Comparison of ENCODE assay signal across 36 cellular contexts in genomic region chr11:110389946-110390345, GRCh38.
"Had no signal": no experiment of that assay in that cellular context is flagged by ENCODE, and none has a peak within 500 bp of the region (broad histone marks: within the 10 kb centered on the region; RNA-seq: fewer than 3 reads in every experiment).

No MANE protein-coding gene starts in this region.

- H3K4me1 ChIP-seq: body of pancreas, breast epithelium had no signal

- FAIRE-seq: astrocyte, TTC549 had no signal

- H3K4me3 ChIP-seq: adrenal gland, body of pancreas, breast epithelium had no signal

- H3K27me3 ChIP-seq: adrenal gland, body of pancreas, brain microvascular endothelial cell, breast epithelium had no signal

- DNase-seq: activated B cell treated with CpG ODN at 0.5 μM for 24 hours; activated CD4-positive, alpha-beta memory T cell treated with anti-CD3 and anti-CD28 coated beads for 36 hours; activated CD4-positive, alpha-beta T cell treated with anti-CD3 and anti-CD28 coated beads for 4 hours; activated CD4-positive, alpha-beta T cell treated with anti-CD3 and anti-CD28 coated beads, Interleukin-2, amount 10 ng/mL, durations not matched to agents 24 days and 14 days; activated CD4-positive, alpha-beta T cell treated with anti-CD3 and anti-CD28 coated beads, Interleukin-2, amount 50 U/mL, for 1 hour; activated CD4-positive, alpha-beta T cell treated with anti-CD3 and anti-CD28 coated beads, Interleukin-2, amount 50 U/mL, for 4 hours; activated CD4-positive, CD25-positive, alpha-beta regulatory T cell treated with anti-CD3 and anti-CD28 coated beads, Interleukin-2, amount 50 U/mL, for 72 hours; activated CD8-positive, alpha-beta memory T cell treated with anti-CD3 and anti-CD28 coated beads, Interleukin-2, amount 50 U/mL, for 4 hours; activated CD8-positive, alpha-beta T cell treated with anti-CD3 and anti-CD28 coated beads for 36 hours; activated effector memory CD4-positive, alpha-beta T cell treated with anti-CD3 and anti-CD28 coated beads, Interleukin-2, amount 50 U/mL, for 16 hours; activated gamma-delta T cell treated with Interleukin-2 at 50 U/mL for 16 hours; activated naive CD4-positive, alpha-beta T cell; activated naive CD4-positive, alpha-beta T cell treated with anti-CD3 and anti-CD28 coated beads for 36 hours; activated naive CD4-positive, alpha-beta T cell treated with anti-CD3 and anti-CD28 coated beads, Interleukin-2, amount 50 U/mL, for 16 hours; activated naive CD8-positive, alpha-beta T cell treated with anti-CD3 and anti-CD28 coated beads for 36 hours; activated T-cell treated with anti-CD3 and anti-CD28 coated beads for 4 hours; activated T-cell treated with anti-CD3 and anti-CD28 coated beads, Interleukin-2, amount 50 U/mL, for 24 hours; activated T-cell treated with anti-CD3 and anti-CD28 coated beads, Interleukin-2, amount 50 U/mL, for 48 hours; adrenal gland; amniotic stem cell; aorta; body of pancreas; brain microvascular endothelial cell; central memory CD4-positive, alpha-beta T cell; T-helper 1 cell; T-helper 2 cell; T-helper 9 cell had no signal

- H3K27me3 Mint-ChIP-seq: activated CD8-positive, alpha-beta T cell treated with anti-CD3 and anti-CD28 coated beads for 36 hours; activated naive CD8-positive, alpha-beta T cell treated with anti-CD3 and anti-CD28 coated beads for 36 hours; activated T-cell treated with anti-CD3 and anti-CD28 coated beads, Interleukin-2, amount 50 U/mL, for 24 hours; activated T-helper 17 cell treated with anti-CD3 and anti-CD28 coated beads, Interleukin-2, amount 50 U/mL, for 72 hours had no signal

- ATAC-seq: activated CD8-positive, alpha-beta T cell treated with anti-CD3 and anti-CD28 coated beads for 36 hours; activated naive CD4-positive, alpha-beta T cell treated with anti-CD3 and anti-CD28 coated beads, Interleukin-2, amount 50 U/mL, for 72 hours; activated T-helper 17 cell treated with anti-CD3 and anti-CD28 coated beads, Interleukin-2, amount 50 U/mL, for 72 hours; body of pancreas had no signal

- H3K4me3 Mint-ChIP-seq: activated B cell treated with CpG ODN at 0.5 μM for 24 hours; activated CD4-positive, alpha-beta memory T cell treated with anti-CD3 and anti-CD28 coated beads for 36 hours; activated CD4-positive, alpha-beta T cell treated with anti-CD3 and anti-CD28 coated beads, Interleukin-2, amount 10 ng/mL, durations not matched to agents 24 days and 14 days; activated CD8-positive, alpha-beta T cell treated with anti-CD3 and anti-CD28 coated beads for 36 hours; activated naive CD4-positive, alpha-beta T cell treated with anti-CD3 and anti-CD28 coated beads for 36 hours; activated naive CD8-positive, alpha-beta T cell treated with anti-CD3 and anti-CD28 coated beads for 36 hours; activated T-cell treated with anti-CD3 and anti-CD28 coated beads, Interleukin-2, amount 50 U/mL, for 24 hours; activated T-helper 1 cell treated with anti-CD3 and anti-CD28 coated beads, Interleukin-12 subunit alpha, Interleukin-12 subunit beta, Interleukin-2, Interleukin-4 antibody, amounts not matched to agents 30 ng/mL and 10 ng/mL and 1 ng/mL, durations not matched to agents 14 hours and 24 hours and 36 hours; activated T-helper 17 cell treated with anti-CD3 and anti-CD28 coated beads, Interleukin-2, amount 50 U/mL, for 72 hours; T-helper 1 cell treated with Interleukin-12 subunit alpha and Interleukin-12 subunit beta and Interleukin-4 antibody, amounts not matched to agents 30 μg/mL and 1 μg/mL, for 36 hours; T-helper 2 cell treated with Interferon-gamma antibody and Interleukin-4, amounts not matched to agents 5 μg/mL and 100 μg/mL, for 36 hours had no signal

- H3K9me3 Mint-ChIP-seq: activated B cell treated with CpG ODN at 0.5 μM for 24 hours; activated CD4-positive, alpha-beta memory T cell treated with anti-CD3 and anti-CD28 coated beads for 36 hours; activated CD8-positive, alpha-beta T cell treated with anti-CD3 and anti-CD28 coated beads for 36 hours; activated naive CD4-positive, alpha-beta T cell treated with anti-CD3 and anti-CD28 coated beads for 36 hours; activated T-cell treated with anti-CD3 and anti-CD28 coated beads, Interleukin-2, amount 50 U/mL, for 24 hours had no signal

- H3K4me1 Mint-ChIP-seq: activated B cell treated with CpG ODN at 0.5 μM for 24 hours; activated naive CD8-positive, alpha-beta T cell treated with anti-CD3 and anti-CD28 coated beads for 36 hours had no signal

- H3K9me3 ChIP-seq: adrenal gland, body of pancreas had no signal

- H3K27ac Mint-ChIP-seq: activated B cell treated with CpG ODN at 0.5 μM for 24 hours; activated CD4-positive, alpha-beta memory T cell treated with anti-CD3 and anti-CD28 coated beads for 36 hours; activated CD4-positive, alpha-beta T cell treated with anti-CD3 and anti-CD28 coated beads, Interleukin-2, amount 10 ng/mL, durations not matched to agents 24 days and 14 days; activated CD8-positive, alpha-beta T cell treated with anti-CD3 and anti-CD28 coated beads for 36 hours; activated naive CD4-positive, alpha-beta T cell treated with anti-CD3 and anti-CD28 coated beads for 36 hours; activated naive CD4-positive, alpha-beta T cell treated with anti-CD3 and anti-CD28 coated beads, Interleukin-2, amount 50 U/mL, for 72 hours; activated naive CD8-positive, alpha-beta T cell treated with anti-CD3 and anti-CD28 coated beads for 36 hours; activated T-cell treated with anti-CD3 and anti-CD28 coated beads, Interleukin-2, amount 50 U/mL, for 24 hours; activated T-helper 1 cell treated with anti-CD3 and anti-CD28 coated beads, Interleukin-12 subunit alpha, Interleukin-12 subunit beta, Interleukin-2, Interleukin-4 antibody, amounts not matched to agents 30 ng/mL and 10 ng/mL and 1 ng/mL, durations not matched to agents 14 hours and 24 hours and 36 hours; activated T-helper 17 cell treated with anti-CD3 and anti-CD28 coated beads, Interleukin-2, amount 50 U/mL, for 72 hours; T-helper 1 cell treated with Interleukin-12 subunit alpha and Interleukin-12 subunit beta and Interleukin-4 antibody, amounts not matched to agents 30 μg/mL and 1 μg/mL, for 36 hours; T-helper 2 cell treated with Interferon-gamma antibody and Interleukin-4, amounts not matched to agents 5 μg/mL and 100 μg/mL, for 36 hours had no signal

- H3K27ac ChIP-seq: adrenal gland, body of pancreas, brain microvascular endothelial cell, breast epithelium, VCaP had no signal

- H3K36me3 ChIP-seq: adrenal gland, brain microvascular endothelial cell, breast epithelium had no signal

- H3K36me3 Mint-ChIP-seq: activated CD4-positive, alpha-beta memory T cell treated with anti-CD3 and anti-CD28 coated beads for 36 hours; activated naive CD8-positive, alpha-beta T cell treated with anti-CD3 and anti-CD28 coated beads for 36 hours had no signal
